19 cellular contexts compared by ENCODE assay signal in the genomic region with DNA sequence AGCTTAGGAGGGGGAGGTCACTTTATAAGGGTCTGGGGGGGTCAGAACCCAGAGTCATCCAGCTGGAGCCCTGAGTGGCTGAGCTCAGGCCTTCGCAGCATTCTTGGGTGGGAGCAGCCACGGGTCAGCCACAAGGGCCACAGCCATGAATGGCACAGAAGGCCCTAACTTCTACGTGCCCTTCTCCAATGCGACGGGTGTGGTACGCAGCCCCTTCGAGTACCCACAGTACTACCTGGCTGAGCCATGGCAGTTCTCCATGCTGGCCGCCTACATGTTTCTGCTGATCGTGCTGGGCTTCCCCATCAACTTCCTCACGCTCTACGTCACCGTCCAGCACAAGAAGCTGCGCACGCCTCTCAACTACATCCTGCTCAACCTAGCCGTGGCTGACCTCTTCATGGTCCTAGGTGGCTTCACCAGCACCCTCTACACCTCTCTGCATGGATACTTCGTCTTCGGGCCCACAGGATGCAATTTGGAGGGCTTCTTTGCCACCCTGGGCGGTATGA. TPM values are rescaled to one million over a fixed set of nuclear protein-coding genes. Genes with fewer than 3 reads are reported as not detected.
"Had no signal": no experiment of that assay in that cellular context is flagged by ENCODE, and none has a peak within 500 bp of the region (broad histone marks: within the 10 kb centered on the region; RNA-seq: fewer than 3 reads in every experiment).

A gene (plus strand): TSS at position 51 of the 512 bp plus-strand sequence. CDS start 95 bp downstream, at position 146.

- DNase-seq: activated CD4-positive, alpha-beta T cell treated with anti-CD3 and anti-CD28 coated beads for 48 hours; activated CD8-positive, alpha-beta memory T cell treated with anti-CD3 and anti-CD28 coated beads, Interleukin-2, amount 50 U/mL, for 48 hours; activated CD8-positive, alpha-beta T cell treated with anti-CD3 and anti-CD28 coated beads, Interleukin-2, amount 10 ng/mL, durations not matched to agents 7 days and 5 days; dorsolateral prefrontal cortex; islet precursor cell; stimulated activated CD4-positive, alpha-beta T cell treated with anti-CD3 and anti-CD28 coated beads, Interleukin-12 subunit alpha, Interleukin-12 subunit beta, amount 100 ng/mL, for 4 hours; stimulated activated CD4-positive, alpha-beta T cell treated with anti-CD3 and anti-CD28 coated beads, Interleukin-2, amount 100 ng/mL, for 24 hours; stimulated activated naive CD4-positive, alpha-beta T cell treated with Interleukin-2 at 50 U/mL for 16 hours; T-helper 2 cell; upper lobe of left lung had no signal

- H3K9me3 Mint-ChIP-seq: natural killer cell treated with Interleukin-12 subunit alpha and Interleukin-12 subunit beta and Interleukin-15 and Interleukin-18, amount 100 ng/mL, for 72 hours had no signal

- ATAC-seq: activated CD8-positive, alpha-beta T cell treated with anti-CD3 and anti-CD28 coated beads, Interleukin-2, amount 10 ng/mL, durations not matched to agents 7 days and 5 days; esophagus mucosa; natural killer cell treated with Interleukin-12 subunit alpha and Interleukin-12 subunit beta and Interleukin-15 and Interleukin-18, amount 100 ng/mL, for 72 hours; pancreas had no signal

- H3K4me3 ChIP-seq: ascending aorta, pancreas, suprapubic skin, upper lobe of left lung had no signal

- H3K27me3 ChIP-seq: ascending aorta, dorsolateral prefrontal cortex, pancreas, suprapubic skin, upper lobe of left lung had no signal

- H3K27me3 Mint-ChIP-seq: natural killer cell treated with Interleukin-12 subunit alpha and Interleukin-12 subunit beta and Interleukin-15 and Interleukin-18, amount 100 ng/mL, for 72 hours had no signal

- H3K27ac ChIP-seq: ascending aorta, dorsolateral prefrontal cortex, pancreas, suprapubic skin, upper lobe of left lung had no signal

- H3K9me3 ChIP-seq: ascending aorta, pancreas, suprapubic skin, upper lobe of left lung had no signal

- H3K4me3 Mint-ChIP-seq: activated CD8-positive, alpha-beta T cell treated with anti-CD3 and anti-CD28 coated beads, Interleukin-2, amount 10 ng/mL, durations not matched to agents 7 days and 5 days; natural killer cell treated with Interleukin-12 subunit alpha and Interleukin-12 subunit beta and Interleukin-15 and Interleukin-18, amount 100 ng/mL, for 72 hours had no signal

- H3K4me1 ChIP-seq: pancreas had no signal

- H3K36me3 Mint-ChIP-seq: natural killer cell treated with Interleukin-12 subunit alpha and Interleukin-12 subunit beta and Interleukin-15 and Interleukin-18, amount 100 ng/mL, for 72 hours had no signal

- H3K27ac Mint-ChIP-seq: activated CD8-positive, alpha-beta T cell treated with anti-CD3 and anti-CD28 coated beads, Interleukin-2, amount 10 ng/mL, durations not matched to agents 7 days and 5 days; natural killer cell treated with Interleukin-12 subunit alpha and Interleukin-12 subunit beta and Interleukin-15 and Interleukin-18, amount 100 ng/mL, for 72 hours had no signal

- FAIRE-seq: bronchial epithelial cell, endometrium, pancreas had no signal

- H3K36me3 ChIP-seq: ascending aorta, pancreas, suprapubic skin, upper lobe of left lung had no signal

RNA-seq across cellular contexts. Expression of the gene that starts here (rescaled TPM):
- total RNA-seq: activated CD8-positive, alpha-beta T cell treated with anti-CD3 and anti-CD28 coated beads, Interleukin-2, amount 10 ng/mL, durations not matched to agents 7 days and 5 days; ascending aorta; bronchial epithelial cell; esophagus mucosa; lung microvascular endothelial cell; natural killer cell treated with Interleukin-12 subunit alpha and Interleukin-12 subunit beta and Interleukin-15 and Interleukin-18, amount 100 ng/mL, for 72 hours; pancreas; renal cortical epithelial cell; suprapubic skin; upper lobe of left lung had no signal
